Comparison of ENCODE assay signal across 9 cellular contexts in the genomic region with DNA sequence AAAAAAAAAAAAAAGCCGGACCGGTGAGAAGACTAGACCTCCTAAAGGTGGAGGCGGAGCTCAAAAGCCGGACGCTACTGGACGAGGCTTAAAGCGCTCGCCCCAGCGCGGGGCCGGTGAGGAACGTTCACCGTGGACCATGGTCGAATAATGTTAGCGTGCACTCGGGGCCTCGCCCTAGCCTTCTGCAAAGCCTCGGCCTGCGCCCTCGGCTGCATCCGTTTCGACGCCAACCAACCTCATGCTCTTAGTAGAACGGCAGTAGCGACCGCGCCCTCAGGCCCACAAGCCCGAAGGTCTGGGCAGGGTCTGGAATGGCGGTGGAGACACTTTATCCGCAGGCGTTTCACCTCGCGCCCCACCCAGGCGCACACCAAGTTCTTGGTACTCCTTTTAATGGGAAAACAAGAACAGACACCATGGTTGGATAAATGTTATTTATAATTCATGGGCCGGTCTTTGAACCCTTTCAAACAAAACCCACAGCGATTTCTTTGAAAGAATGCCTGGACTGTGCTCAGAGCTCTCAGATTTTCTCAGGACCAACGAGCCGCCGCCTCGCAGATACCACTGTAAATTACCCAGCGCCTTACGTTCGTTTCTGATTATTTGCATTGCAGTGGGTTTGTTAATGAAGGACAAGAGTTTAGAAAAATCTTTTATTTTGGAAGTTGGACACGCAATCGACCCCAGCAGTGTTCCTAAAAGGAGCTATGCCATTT. TPM values are rescaled to one million over a fixed set of nuclear protein-coding genes. Genes with fewer than 3 reads are reported as not detected.
DNase-seq lines count a peak whose midpoint lies in the region; ATAC-seq and TF ChIP-seq lines count a peak whose summit lies in the region.
"Had no signal": no experiment of that assay in that cellular context is flagged by ENCODE, and none has a peak within 500 bp of the region (broad histone marks: within the 10 kb centered on the region; RNA-seq: fewer than 3 reads in every experiment).

No MANE protein-coding gene starts in this region.

- H4K91ac ChIP-seq in IMR-90 (ENCODE audit: insufficient read depth, low read depth, low read length) = peak overlapping the region; percentile 97

- DNase-seq in CD4-positive, alpha-beta memory T cell = peak in 1 of 5 donors; percentile 8
- DNase-seq in IMR-90 = no peak
- no peak for DNase-seq in naive thymus-derived CD8-positive, alpha-beta T cell
- DNase-seq in stimulated activated CD4-positive, alpha-beta T cell treated with anti-CD3 and anti-CD28 coated beads, Interleukin-15, amount 100 ng/mL, for 24 hours = no peak
- no peak for DNase-seq in activated CD4-positive, CD25-positive, alpha-beta regulatory T cell (lab: John Stamatoyannopoulos, UW)

- no peak for TF ChIP-seq POLR2A in IMR-90 (IDR thresholded peaks at IDR 0.05; ENCODE audit: low read depth, low read length)

- H3K36me3 Mint-ChIP-seq in CD4-positive, alpha-beta memory T cell = no peaks in the 10 kb centered on the region
- no peaks in the 10 kb centered on the region for H3K36me3 Mint-ChIP-seq in brain
- peaks cover 0 to 9% (median 0%) of the 10 kb centered on the region in 3 donors for H3K36me3 Mint-ChIP-seq in naive thymus-derived CD8-positive, alpha-beta T cell

- 23% methylated on average over 28 of the region's 45 CpGs; no CpG with 5 or more reads in 1 of the 2 experiments for WGBS in IMR-90 (ENCODE audit: extremely low coverage in 2 of 2, insufficient read length in 1 of 2), 2 experiments

- H3K27ac ChIP-seq in CD4-positive, alpha-beta memory T cell (ENCODE audit: low read depth, low read length) = no peak overlapping the region
- peak overlapping the region; percentile 80 for H3K27ac ChIP-seq in IMR-90 (ENCODE audit: insufficient read depth, low read length)

- H3K4me1 Mint-ChIP-seq in CD4-positive, alpha-beta memory T cell = peaks cover 31 to 53% (median 40%) of the 10 kb centered on the region in 4 donors
- peaks cover 41% of the 10 kb centered on the region for H3K4me1 Mint-ChIP-seq in brain
- H3K4me1 Mint-ChIP-seq in naive thymus-derived CD8-positive, alpha-beta T cell = peaks cover 28 to 48% (median 42%) of the 10 kb centered on the region in 4 donors

- peak overlapping the region; percentile 4; the same call in 1 of the 2 replicates for H2BK20ac ChIP-seq in IMR-90 (ENCODE audit: low read depth, low read length)

- in situ Hi-C loops in IMR-90 (cut with MboI; ENCODE audit: low sequenced_read_pairs) = no loop called here

- H3K18ac ChIP-seq in IMR-90 (ENCODE audit: low read depth, low read length) = peak overlapping the region; percentile 65; the same call in 1 of the 2 replicates

- H3K9me1 ChIP-seq in IMR-90 (ENCODE audit: insufficient read depth, low read length) = no peaks in the 10 kb centered on the region; the same call in 1 of the 2 replicates

- peak overlapping the region; percentile 93 for H3K23ac ChIP-seq in IMR-90 (ENCODE audit: low read depth, low read length)

- H3K27me3 Mint-ChIP-seq in CD4-positive, alpha-beta memory T cell = peaks cover 50 to 65% of the 10 kb centered on the region in 2 donors
- H3K27me3 Mint-ChIP-seq in brain = peaks cover 87% of the 10 kb centered on the region
- peaks cover 42 to 88% (median 61%) of the 10 kb centered on the region in 5 donors for H3K27me3 Mint-ChIP-seq in naive thymus-derived CD8-positive, alpha-beta T cell

- peaks cover 0 to 14% (median 1%) of the 10 kb centered on the region in 8 donors for H3K9me3 Mint-ChIP-seq in CD4-positive, alpha-beta memory T cell
- H3K9me3 Mint-ChIP-seq in brain = peaks cover 0 to 8% (median 5%) of the 10 kb centered on the region in 5 experiments
- H3K9me3 Mint-ChIP-seq in naive thymus-derived CD8-positive, alpha-beta T cell = peaks cover 0 to 3% (median 0%) of the 10 kb centered on the region in 9 donors

- peak overlapping the region; percentile 68 to 93 (median 84) for H3K4me3 Mint-ChIP-seq in CD4-positive, alpha-beta memory T cell
- peak overlapping the region; percentile 77 to 85 (median 82) for H3K4me3 Mint-ChIP-seq in brain
- H3K4me3 Mint-ChIP-seq in naive thymus-derived CD8-positive, alpha-beta T cell = peak overlapping the region in 9 of 10 donors; percentile 53 to 87 (median 75)

- peak overlapping the region; percentile 87 to 97 for H4K8ac ChIP-seq in IMR-90 (ENCODE audit: low read depth in 2 of 2, low read length in 2 of 2)

- TF ChIP-seq CTCF in IMR-90 (conservative IDR thresholded peaks at IDR 0.05; ENCODE audit: low read depth, low read length) (no peak), brain (conservative IDR thresholded peaks at IDR 0.05) (no peak)

- POLR2A ChIA-PET in CD4-positive, alpha-beta memory T cell (lab: Charles Lee; ENCODE audit: partially characterized antibody) = interaction anchor here (0.8 to 2.1 kb wide), 3 partner anchors 10 to 24 kb away, joined by 3 to 7 read pairs (median 5); a partner anchor contains a TSS
- POLR2A ChIA-PET in IMR-90 (lab: Charles Lee; ENCODE audit: unreplicated experiment) = no interaction called here
- POLR2A ChIA-PET in naive thymus-derived CD8-positive, alpha-beta T cell (lab: Charles Lee) = interaction anchor here (0.7 to 0.9 kb wide), 3 partner anchors 12 to 822 kb away, joined by 3 to 5 read pairs (median 5); no protein-coding TSS in a partner anchor

- peak overlapping the region; percentile 96 for H3K4ac ChIP-seq in IMR-90 (ENCODE audit: low read depth, low read length)

- no peaks in the 10 kb centered on the region for H3K36me3 ChIP-seq in CD4-positive, alpha-beta memory T cell (ENCODE audit: insufficient read depth, low read length)
- H3K36me3 ChIP-seq in IMR-90 (ENCODE audit: control insufficient read depth, insufficient read depth, low read length) = peaks cover 7% of the 10 kb centered on the region; the same call in 1 of the 2 replicates

- TF ChIP-seq RAD21 in IMR-90 (IDR thresholded peaks at IDR 0.05; ENCODE audit: low read length) = no peak

- no TSS peak for BruUV-seq in IMR-90 (replicated peaks; lab: Mats Ljungman, UMichigan)

- H4K20me1 ChIP-seq in IMR-90 (ENCODE audit: insufficient read depth, low read length) = peaks cover 12% of the 10 kb centered on the region

- H3K79me1 ChIP-seq in IMR-90 (ENCODE audit: low read depth in 1 of 2, low read length in 2 of 2) = peaks cover 3 to 15% of the 10 kb centered on the region in 2 experiments; a peak in 3 of 4 replicates

- no peak overlapping the region for H2AK9ac ChIP-seq in IMR-90 (replicated peaks; ENCODE audit: low read depth, low read length, poor library complexity)

- H3K27me3 ChIP-seq in CD4-positive, alpha-beta memory T cell (ENCODE audit: insufficient read depth, low read length) = peaks cover 49% of the 10 kb centered on the region
- H3K27me3 ChIP-seq in IMR-90 (ENCODE audit: control insufficient read depth, insufficient read depth, low read length) = peaks cover 16% of the 10 kb centered on the region; the same call in 1 of the 2 replicates

- H4K5ac ChIP-seq in IMR-90 (ENCODE audit: low read depth, low read length) = peak overlapping the region; percentile 35

- peak overlapping the region; percentile 46; the same call in 1 of the 2 replicates for H3K56ac ChIP-seq in IMR-90 (ENCODE audit: extremely low read depth, insufficient read depth, low read length)

- H2AK5ac ChIP-seq in IMR-90 (ENCODE audit: low read depth, low read length) = no peak overlapping the region

- intact Hi-C loops in CD4-positive, alpha-beta memory T cell (cut with micrococcal nuclease) = no loop called here
- intact Hi-C loops in IMR-90 (cut with micrococcal nuclease) = loop anchor here (5.0 kb wide), 2 partner anchors 98 to 507 kb away; no protein-coding TSS in a partner anchor

- CTCF ChIA-PET in CD4-positive, alpha-beta memory T cell (lab: Charles Lee; ENCODE audit: partially characterized antibody) = interaction anchor here (0.6 to 1.6 kb wide), 3 partner anchors 11 to 377 kb away, joined by 3 to 7 read pairs (median 3); no protein-coding TSS in a partner anchor
- CTCF ChIA-PET in IMR-90 (lab: Yijun Ruan, JAX) = interaction anchor here (0.6 to 1.4 kb wide), 3 partner anchors 68 to 536 kb away, joined by 3 to 6 read pairs (median 4); no protein-coding TSS in a partner anchor

- H3K4me1 ChIP-seq in CD4-positive, alpha-beta memory T cell (ENCODE audit: insufficient read depth, low read length) = peaks cover 52% of the 10 kb centered on the region
- H3K4me1 ChIP-seq in IMR-90 (ENCODE audit: control insufficient read depth, insufficient read depth, low read length) = peaks cover 8% of the 10 kb centered on the region

- ATAC-seq in IMR-90 (ENCODE audit: low read depth) (no peak), GM21367 (IDR thresholded peaks at IDR 0.05; ENCODE audit: unreplicated experiment) (no peak), HG03571 (IDR thresholded peaks at IDR 0.05; ENCODE audit: unreplicated experiment) (no peak)
- no peak for ATAC-seq in naive thymus-derived CD8-positive, alpha-beta T cell

- H2BK15ac ChIP-seq in IMR-90 (ENCODE audit: low read depth, low read length) = peak overlapping the region; percentile 91; the same call in 1 of the 3 replicates

- peak overlapping the region in 4 of 7 donors; percentile 18 to 85 (median 77) for H3K27ac Mint-ChIP-seq in CD4-positive, alpha-beta memory T cell
- H3K27ac Mint-ChIP-seq in brain = peak overlapping the region in 3 of 5 experiments; percentile 0 to 80 (median 75)
- H3K27ac Mint-ChIP-seq in naive thymus-derived CD8-positive, alpha-beta T cell = peak overlapping the region in 3 of 10 donors; percentile 18 to 56 (median 43)

- dilution Hi-C loops in IMR-90 (cut with HindIII; ENCODE audit: low sequenced_read_pairs, unreplicated experiment) = no loop called here

- peak overlapping the region; percentile 83 for H2BK5ac ChIP-seq in IMR-90 (ENCODE audit: low read depth, low read length, poor library complexity, severe bottlenecking)

- peak overlapping the region; percentile 84 for H2BK120ac ChIP-seq in IMR-90 (ENCODE audit: low read depth, low read length)

- no peaks in the 10 kb centered on the region for H3K9me3 ChIP-seq in CD4-positive, alpha-beta memory T cell (ENCODE audit: control insufficient read depth in 1 of 2, low read length in 2 of 2)
- H3K9me3 ChIP-seq in IMR-90 (ENCODE audit: control insufficient read depth, insufficient read depth, low read length) = peaks cover 7% of the 10 kb centered on the region; the same call in 1 of the 2 replicates

- peak overlapping the region; percentile 88 for H3K4me2 ChIP-seq in IMR-90 (ENCODE audit: low read depth, low read length)

- peak overlapping the region; percentile 88 for H3K9ac ChIP-seq in IMR-90 (ENCODE audit: low read depth, low read length)

- peak overlapping the region in 1 of 2 donors; percentile 23 for H3K4me3 ChIP-seq in CD4-positive, alpha-beta memory T cell (ENCODE audit: low read length in 2 of 2)
- peak overlapping the region; percentile 49 for H3K4me3 ChIP-seq in IMR-90 (ENCODE audit: insufficient read depth, low read depth, low read length)

- H2AFZ ChIP-seq in IMR-90 (replicated peaks; ENCODE audit: low read length, poor library complexity) = peak overlapping the region; percentile 87

- peak overlapping the region; percentile 99; the same call in 1 of the 2 replicates for H3K14ac ChIP-seq in IMR-90 (replicated peaks; ENCODE audit: low read depth, low read length)

RNA-seq across cellular contexts. Expression of a gene that starts 1.3 kb away (rescaled TPM):
- total RNA-seq in CD4-positive, alpha-beta memory T cell = not detected
- polyA plus RNA-seq in CD4-positive, alpha-beta memory T cell = not detected
- 1.1 and 1.3 TPM in 2 replicates for total RNA-seq in IMR-90 (2012; rRNA removed)
- polyA plus RNA-seq in IMR-90 (2012; rRNA removed) = 2.5 and 3.6 TPM in 2 replicates
- 2.0 and 3.7 TPM in 2 replicates for polyA plus RNA-seq in IMR-90 (2012; cell fraction: cytosol; rRNA removed)
- polyA plus RNA-seq in IMR-90 (2012; cell fraction: nucleus; rRNA removed; ENCODE audit: low replicate concordance) = 17.3 and 24.8 TPM in 2 replicates
- 4.7 TPM for polyA plus RNA-seq in brain (ENCODE audit: insufficient read depth, low read depth, low replicate concordance)
- not detected for total RNA-seq in naive thymus-derived CD8-positive, alpha-beta T cell
- polyA plus RNA-seq in naive thymus-derived CD8-positive, alpha-beta T cell = not detected
- total RNA-seq: subcutaneous adipose tissue had no signal

RNA-seq across cellular contexts. Expression of a gene that starts 24.0 kb away (rescaled TPM):
- total RNA-seq in CD4-positive, alpha-beta memory T cell = 10 to 100 TPM; 47.7 to 49.4 TPM
- 100 to 1,000 TPM; 104 to 106 TPM for polyA plus RNA-seq in CD4-positive, alpha-beta memory T cell
- 159 and 172 TPM in 2 replicates for total RNA-seq in IMR-90 (2012; rRNA removed)
- polyA plus RNA-seq in IMR-90 (2012; rRNA removed) = 115 and 116 TPM in 2 replicates
- 45.8 and 62.6 TPM in 2 replicates for polyA plus RNA-seq in IMR-90 (2012; cell fraction: cytosol; rRNA removed)
- polyA plus RNA-seq in IMR-90 (2012; cell fraction: nucleus; rRNA removed; ENCODE audit: low replicate concordance) = 22.3 and 88.0 TPM in 2 replicates
- 87.7 TPM for polyA plus RNA-seq in brain (ENCODE audit: insufficient read depth, low read depth, low replicate concordance)
- 10 to 100 TPM; 46.2 to 52.3 TPM for total RNA-seq in naive thymus-derived CD8-positive, alpha-beta T cell
- 100 to 1,000 TPM in 2 of 3 donors, 10 to 100 TPM in 1; 99.4 to 118 (median 109) TPM for polyA plus RNA-seq in naive thymus-derived CD8-positive, alpha-beta T cell
